In the genomic region with DNA sequence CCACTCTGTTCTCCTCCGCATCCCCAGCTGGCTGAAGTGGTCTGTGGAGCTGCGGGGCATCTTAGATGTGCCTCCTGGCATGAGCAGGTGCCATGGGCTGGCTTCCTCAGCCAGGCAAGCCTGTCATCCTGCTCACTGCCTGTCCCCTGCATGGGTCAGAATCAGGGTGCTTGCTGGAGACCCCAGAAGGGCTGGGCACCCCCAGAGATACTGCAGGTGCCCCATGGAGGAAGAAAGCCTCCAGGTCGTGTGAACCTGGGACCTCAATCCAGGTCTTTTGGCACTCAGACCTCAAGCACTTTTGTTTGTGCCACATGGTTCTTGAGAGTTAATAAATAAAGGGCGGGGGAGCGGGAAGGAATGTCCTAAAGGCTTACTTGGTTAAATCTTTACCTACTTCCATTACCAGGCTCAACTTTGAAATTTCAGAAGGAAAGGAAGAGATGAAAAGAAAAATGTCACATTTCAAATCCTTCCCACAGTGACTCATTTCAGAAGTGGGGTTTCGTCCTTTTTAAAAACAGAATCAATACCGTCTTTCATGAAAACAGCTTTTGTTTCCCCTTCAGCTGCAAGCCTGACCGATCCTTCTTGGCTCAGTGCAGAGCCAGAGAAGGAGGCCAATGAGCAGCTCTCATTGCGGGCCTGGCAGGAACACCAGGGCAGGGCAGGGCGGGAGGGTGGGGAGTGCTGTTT, we compare ENCODE assay signal across 9 cellular contexts.
DNase-seq lines count a peak whose midpoint lies in the region; ATAC-seq, FAIRE-seq and TF ChIP-seq lines count a peak whose summit lies in the region.
"Had no signal": no experiment of that assay in that cellular context is flagged by ENCODE, and none has a peak within 500 bp of the region (broad histone marks: within the 10 kb centered on the region; RNA-seq: fewer than 3 reads in every experiment).

No MANE protein-coding gene starts in this region.

- DNase-seq in GM12878 (ENCODE audit: low read depth, low spot score) (peak; percentile 70), occipital lobe (lab: John Stamatoyannopoulos, UW) (peak; percentile 41), immature natural killer cell (no peak), OCI-LY7 (ENCODE audit: low spot score) (no peak)
- no peak for DNase-seq in activated T-cell treated with anti-CD3 and anti-CD28 coated beads, Interleukin-2, amount 50 U/mL, for 1 hour
- DNase-seq in effector memory CD4-positive, alpha-beta T cell = no peak

- no peaks in the 10 kb centered on the region for H3K9me3 Mint-ChIP-seq in immature natural killer cell

- H3K27ac ChIP-seq in GM12878 (ENCODE audit: control insufficient read depth, insufficient read depth) = peak overlapping the region; percentile 53; the same call in 1 of the 2 replicates
- no peak overlapping the region for H3K27ac ChIP-seq in OCI-LY7 (ENCODE audit: low read depth, low read length, poor library complexity, severe bottlenecking)
- H3K27ac ChIP-seq in effector memory CD4-positive, alpha-beta T cell (ENCODE audit: insufficient read depth, low read length, poor library complexity, severe bottlenecking) = no peak overlapping the region
- H3K27ac ChIP-seq: cardiac muscle cell had no signal

- no peak for TF ChIP-seq RAD21 in GM12878 (IDR thresholded peaks at IDR 0.05; ENCODE audit: insufficient read depth, low read depth, low read length)

- H3K4me2 ChIP-seq in GM12878 (ENCODE audit: control insufficient read depth, insufficient read depth) (peak overlapping the region; percentile 77), OCI-LY7 (ENCODE audit: low read length) (no peak overlapping the region)

- H3K4me3 ChIP-seq in GM12878 (no peak overlapping the region), OCI-LY7 (ENCODE audit: low read depth, low read length, poor library complexity, severe bottlenecking) (no peak overlapping the region)
- H3K4me3 ChIP-seq in effector memory CD4-positive, alpha-beta T cell (ENCODE audit: insufficient read depth, low read depth, low read length, poor library complexity, severe bottlenecking) = no peak overlapping the region
- H3K4me3 ChIP-seq: cardiac muscle cell had no signal

- no peak for TF ChIP-seq CTCF in GM12878 (IDR thresholded peaks at IDR 0.05 in 2 of 3, conservative IDR thresholded peaks at IDR 0.05 in 1 of 3; ENCODE audit: control insufficient read depth in 2 of 3, extremely low read depth in 1 of 3, insufficient read depth in 1 of 3, low read depth in 3 of 3, low read length in 3 of 3)
- no peak for TF ChIP-seq CTCF in OCI-LY7 (conservative IDR thresholded peaks at IDR 0.05; ENCODE audit: low read length)

- peaks cover 0 to 2% (median 0%) of the 10 kb centered on the region in 3 donors for H3K27me3 Mint-ChIP-seq in immature natural killer cell (ENCODE audit: low read depth in 3 of 3)

- TF ChIP-seq POLR2A in GM12878 (IDR thresholded peaks at IDR 0.05; ENCODE audit: low read depth, low read length) = no peak

- SMC1A ChIA-PET in GM12878 (lab: Charles Lee; ENCODE audit: uncharacterized antibody, unreplicated experiment) = interaction anchor here (0.7 to 3.1 kb wide), 9 partner anchors 9 to 82 kb away, joined by 3 to 23 read pairs (median 4); a partner anchor contains a TSS

- TF ChIP-seq EP300 in GM12878 (IDR thresholded peaks at IDR 0.05; ENCODE audit: borderline replicate concordance in 1 of 2, control insufficient read depth in 1 of 2, low read depth in 2 of 2, low read length in 2 of 2) = peak; percentile 55 to 68; a peak in 2 of 4 replicates

- FAIRE-seq in GM12878 (lab: Jason Lieb, UNC) = peak; percentile 90

- H3K4me1 ChIP-seq in GM12878 (ENCODE audit: control insufficient read depth, insufficient read depth, low read length) (peaks cover 14% of the 10 kb centered on the region), OCI-LY7 (ENCODE audit: insufficient read depth, low read length, poor library complexity, severe bottlenecking) (no peaks in the 10 kb centered on the region)
- no peaks in the 10 kb centered on the region for H3K4me1 ChIP-seq in effector memory CD4-positive, alpha-beta T cell (ENCODE audit: control insufficient read depth, insufficient read depth, low read length, poor library complexity, severe bottlenecking)

- H3K36me3 Mint-ChIP-seq in immature natural killer cell = no peaks in the 10 kb centered on the region

- POLR2A ChIA-PET in GM12878 (lab: Charles Lee) = interaction anchor here (0.9 kb wide), 1 partner anchor 9 kb away, joined by 7 read pairs; no protein-coding TSS in a partner anchor
- POLR2A ChIA-PET in OCI-LY7 (lab: Charles Lee) = no interaction called here

- H3K9ac ChIP-seq in GM12878 (ENCODE audit: control insufficient read depth, insufficient read depth, low read length) = no peak overlapping the region

- H3K4me3 Mint-ChIP-seq in immature natural killer cell = no peak overlapping the region

- no peaks in the 10 kb centered on the region; a peak in 1 of 4 replicates for H3K27me3 ChIP-seq in GM12878 (replicated peaks in 1 of 2; ENCODE audit: control insufficient read depth in 2 of 2, insufficient read depth in 2 of 2, low read length in 1 of 2)
- no peaks in the 10 kb centered on the region for H3K27me3 ChIP-seq in effector memory CD4-positive, alpha-beta T cell (replicated peaks; ENCODE audit: control insufficient read depth, insufficient read depth, low read length, poor library complexity, severe bottlenecking)
- H3K27me3 ChIP-seq: cardiac muscle cell had no signal

- H3K9me2 ChIP-seq in OCI-LY7 (ENCODE audit: insufficient read depth, low read length) = no peaks in the 10 kb centered on the region

- RAD21 ChIA-PET in GM12878 (lab: Charles Lee; ENCODE audit: unreplicated experiment) = interaction anchor here (0.7 to 2.5 kb wide), 9 partner anchors 9 to 105 kb away, joined by 3 to 19 read pairs (median 5); a partner anchor contains a TSS

- no peak overlapping the region for H3K27ac Mint-ChIP-seq in immature natural killer cell

- H2AFZ ChIP-seq in GM12878 (ENCODE audit: control insufficient read depth, low read depth, low read length) (no peak overlapping the region), OCI-LY7 (ENCODE audit: low read length) (no peak overlapping the region)

- no peaks in the 10 kb centered on the region for H3K4me1 Mint-ChIP-seq in immature natural killer cell

- intact Hi-C loops in GM12878 (cut with micrococcal nuclease; ENCODE audit: unreplicated experiment) (no loop called here), OCI-LY7 (cut with micrococcal nuclease; ENCODE audit: unreplicated experiment) (no loop called here)

- 22% methylated on average over 10 of the region's 10 CpGs for WGBS in GM12878 (ENCODE audit: insufficient coverage, insufficient replicate concordance, low lambda C conversion rate, missing lambda C conversion rate)

- peak; percentile 88 for ATAC-seq in GM18868 (IDR thresholded peaks at IDR 0.05; ENCODE audit: unreplicated experiment)
- ATAC-seq in HG02870 (IDR thresholded peaks at IDR 0.05; ENCODE audit: unreplicated experiment) = peak; percentile 91
- peak; percentile 95 for ATAC-seq in GM12878

- CTCF ChIA-PET in GM12878 (lab: Yijun Ruan, JAX) (interaction anchor here (0.8 to 1.3 kb wide), 4 partner anchors 9 to 126 kb away, joined by 3 read pairs; a partner anchor contains a TSS), OCI-LY7 (lab: Charles Lee; ENCODE audit: unreplicated experiment) (no interaction called here)

- in situ Hi-C loops in GM12878 (cut with MboI) = no loop called here

- no peaks in the 10 kb centered on the region for H3K79me2 ChIP-seq in GM12878 (ENCODE audit: control insufficient read depth, insufficient read depth, low read length)
- no peaks in the 10 kb centered on the region for H3K79me2 ChIP-seq in OCI-LY7 (ENCODE audit: insufficient read depth, low read depth, low read length)

- no peaks in the 10 kb centered on the region for H3K36me3 ChIP-seq in GM12878 (ENCODE audit: control insufficient read depth in 2 of 2, insufficient read depth in 2 of 2, low read length in 1 of 2)
- no peaks in the 10 kb centered on the region for H3K36me3 ChIP-seq in OCI-LY7 (ENCODE audit: insufficient read depth, low read length)
- no peaks in the 10 kb centered on the region for H3K36me3 ChIP-seq in effector memory CD4-positive, alpha-beta T cell (ENCODE audit: control insufficient read depth, insufficient read depth, low read length)
- H3K36me3 ChIP-seq: cardiac muscle cell had no signal

- H3K9me3 ChIP-seq in GM12878 (replicated peaks; ENCODE audit: control insufficient read depth, insufficient read depth, low read length) (no peaks in the 10 kb centered on the region; the same call in 2 of the 3 replicates), OCI-LY7 (ENCODE audit: low read length) (no peaks in the 10 kb centered on the region)
- H3K9me3 ChIP-seq in effector memory CD4-positive, alpha-beta T cell (ENCODE audit: control insufficient read depth, low read length) = no peaks in the 10 kb centered on the region

- no TSS peak for BruUV-seq in GM12878 (replicated peaks; lab: Mats Ljungman, UMichigan)
- no TSS peak for BruUV-seq in OCI-LY7 (replicated peaks; lab: Mats Ljungman, UMichigan)

- H4K20me1 ChIP-seq in GM12878 (ENCODE audit: control insufficient read depth, insufficient read depth) = no peaks in the 10 kb centered on the region
- no peaks in the 10 kb centered on the region for H4K20me1 ChIP-seq in OCI-LY7 (ENCODE audit: insufficient read depth, low read length)

TF ChIP-seq in GM12878, 131 proteins besides CTCF, POLR2A, EP300 and RAD21 (continues in another document):
- no peak for TF ChIP-seq SUZ12 (IDR thresholded peaks at IDR 0.05; ENCODE audit: unreplicated experiment)
- TF ChIP-seq, protein P1, sequence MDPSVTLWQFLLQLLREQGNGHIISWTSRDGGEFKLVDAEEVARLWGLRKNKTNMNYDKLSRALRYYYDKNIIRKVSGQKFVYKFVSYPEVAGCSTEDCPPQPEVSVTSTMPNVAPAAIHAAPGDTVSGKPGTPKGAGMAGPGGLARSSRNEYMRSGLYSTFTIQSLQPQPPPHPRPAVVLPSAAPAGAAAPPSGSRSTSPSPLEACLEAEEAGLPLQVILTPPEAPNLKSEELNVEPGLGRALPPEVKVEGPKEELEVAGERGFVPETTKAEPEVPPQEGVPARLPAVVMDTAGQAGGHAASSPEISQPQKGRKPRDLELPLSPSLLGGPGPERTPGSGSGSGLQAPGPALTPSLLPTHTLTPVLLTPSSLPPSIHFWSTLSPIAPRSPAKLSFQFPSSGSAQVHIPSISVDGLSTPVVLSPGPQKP (IDR thresholded peaks at IDR 0.05; ENCODE audit: low read depth, low read length) = no peak
- TF ChIP-seq, protein P2, sequence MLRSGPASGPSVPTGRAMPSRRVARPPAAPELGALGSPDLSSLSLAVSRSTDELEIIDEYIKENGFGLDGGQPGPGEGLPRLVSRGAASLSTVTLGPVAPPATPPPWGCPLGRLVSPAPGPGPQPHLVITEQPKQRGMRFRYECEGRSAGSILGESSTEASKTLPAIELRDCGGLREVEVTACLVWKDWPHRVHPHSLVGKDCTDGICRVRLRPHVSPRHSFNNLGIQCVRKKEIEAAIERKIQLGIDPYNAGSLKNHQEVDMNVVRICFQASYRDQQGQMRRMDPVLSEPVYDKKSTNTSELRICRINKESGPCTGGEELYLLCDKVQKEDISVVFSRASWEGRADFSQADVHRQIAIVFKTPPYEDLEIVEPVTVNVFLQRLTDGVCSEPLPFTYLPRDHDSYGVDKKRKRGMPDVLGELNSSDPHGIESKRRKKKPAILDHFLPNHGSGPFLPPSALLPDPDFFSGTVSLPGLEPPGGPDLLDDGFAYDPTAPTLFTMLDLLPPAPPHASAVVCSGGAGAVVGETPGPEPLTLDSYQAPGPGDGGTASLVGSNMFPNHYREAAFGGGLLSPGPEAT (IDR thresholded peaks at IDR 0.05; ENCODE audit: low read depth) = peak; percentile 82
- TF ChIP-seq RUNX3 (IDR thresholded peaks at IDR 0.05; ENCODE audit: low read length) = peak; percentile 87

Comparison
In these comparisons a context has a peak if more than half of its experiments do, and no peak if none do; other contexts are left out.
1. DNase-seq: peak in GM12878 (single experiment) and occipital lobe (single experiment); none in immature natural killer cell (0 of 3), OCI-LY7 (single experiment), activated T-cell treated with anti-CD3 and anti-CD28 coated beads, Interleukin-2, amount 50 U/mL, for 1 hour (single experiment) and effector memory CD4-positive, alpha-beta T cell (0 of 3).
2. Peak in every context shown above with its lines, with median percentiles within 50 percentile points of each other: ATAC-seq.